ENCODE assay signal across 1 cellular context in the genomic region with DNA sequence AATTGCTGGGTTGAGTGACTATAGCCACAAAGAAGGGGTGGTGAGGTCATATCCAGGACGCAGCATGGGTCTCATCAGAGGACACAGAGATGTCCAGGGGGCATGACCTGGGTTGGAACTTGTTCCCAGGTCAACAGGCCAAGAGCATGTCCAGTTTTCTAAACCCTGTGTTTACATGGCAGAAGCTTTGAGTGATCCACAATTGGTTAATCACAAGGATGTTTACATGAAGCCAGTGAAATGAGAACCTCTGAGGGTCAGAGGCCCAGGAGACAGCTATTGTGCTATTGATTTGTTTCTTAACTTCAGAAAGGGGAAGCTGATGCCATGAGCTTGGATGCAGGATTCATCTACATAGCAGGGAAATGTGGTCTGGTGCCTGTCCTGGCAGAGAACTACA.
TF ChIP-seq lines count a peak whose summit lies in the region.

No MANE protein-coding gene starts in this region.

TF ChIP-seq in HepG2, 621 proteins besides CTCF, POLR2A, EP300 and RAD21 (continued from another document and continues in another):
- no peak for TF ChIP-seq ZNF879 (CRISPR knock-in tag; IDR thresholded peaks at IDR 0.05)
- TF ChIP-seq, protein P1, sequence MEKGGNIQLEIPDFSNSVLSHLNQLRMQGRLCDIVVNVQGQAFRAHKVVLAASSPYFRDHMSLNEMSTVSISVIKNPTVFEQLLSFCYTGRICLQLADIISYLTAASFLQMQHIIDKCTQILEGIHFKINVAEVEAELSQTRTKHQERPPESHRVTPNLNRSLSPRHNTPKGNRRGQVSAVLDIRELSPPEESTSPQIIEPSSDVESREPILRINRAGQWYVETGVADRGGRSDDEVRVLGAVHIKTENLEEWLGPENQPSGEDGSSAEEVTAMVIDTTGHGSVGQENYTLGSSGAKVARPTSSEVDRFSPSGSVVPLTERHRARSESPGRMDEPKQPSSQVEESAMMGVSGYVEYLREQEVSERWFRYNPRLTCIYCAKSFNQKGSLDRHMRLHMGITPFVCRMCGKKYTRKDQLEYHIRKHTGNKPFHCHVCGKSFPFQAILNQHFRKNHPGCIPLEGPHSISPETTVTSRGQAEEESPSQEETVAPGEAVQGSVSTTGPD (CRISPR knock-in tag; IDR thresholded peaks at IDR 0.05): no peak
- TF ChIP-seq BRCA1 (CRISPR knock-in tag; IDR thresholded peaks at IDR 0.05): peak; percentile 76; the same call in 1 of the 2 replicates
- TF ChIP-seq, protein P2, sequence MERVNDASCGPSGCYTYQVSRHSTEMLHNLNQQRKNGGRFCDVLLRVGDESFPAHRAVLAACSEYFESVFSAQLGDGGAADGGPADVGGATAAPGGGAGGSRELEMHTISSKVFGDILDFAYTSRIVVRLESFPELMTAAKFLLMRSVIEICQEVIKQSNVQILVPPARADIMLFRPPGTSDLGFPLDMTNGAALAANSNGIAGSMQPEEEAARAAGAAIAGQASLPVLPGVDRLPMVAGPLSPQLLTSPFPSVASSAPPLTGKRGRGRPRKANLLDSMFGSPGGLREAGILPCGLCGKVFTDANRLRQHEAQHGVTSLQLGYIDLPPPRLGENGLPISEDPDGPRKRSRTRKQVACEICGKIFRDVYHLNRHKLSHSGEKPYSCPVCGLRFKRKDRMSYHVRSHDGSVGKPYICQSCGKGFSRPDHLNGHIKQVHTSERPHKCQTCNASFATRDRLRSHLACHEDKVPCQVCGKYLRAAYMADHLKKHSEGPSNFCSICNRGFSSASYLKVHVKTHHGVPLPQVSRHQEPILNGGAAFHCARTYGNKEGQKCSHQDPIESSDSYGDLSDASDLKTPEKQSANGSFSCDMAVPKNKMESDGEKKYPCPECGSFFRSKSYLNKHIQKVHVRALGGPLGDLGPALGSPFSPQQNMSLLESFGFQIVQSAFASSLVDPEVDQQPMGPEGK (CRISPR knock-in tag; IDR thresholded peaks at IDR 0.05): peak; percentile 11; the same call in 1 of the 2 replicates
- TF ChIP-seq ZMYM2 (CRISPR knock-in tag; IDR thresholded peaks at IDR 0.05): peak; percentile 70; the same call in 1 of the 2 replicates
- TF ChIP-seq, protein P3, sequence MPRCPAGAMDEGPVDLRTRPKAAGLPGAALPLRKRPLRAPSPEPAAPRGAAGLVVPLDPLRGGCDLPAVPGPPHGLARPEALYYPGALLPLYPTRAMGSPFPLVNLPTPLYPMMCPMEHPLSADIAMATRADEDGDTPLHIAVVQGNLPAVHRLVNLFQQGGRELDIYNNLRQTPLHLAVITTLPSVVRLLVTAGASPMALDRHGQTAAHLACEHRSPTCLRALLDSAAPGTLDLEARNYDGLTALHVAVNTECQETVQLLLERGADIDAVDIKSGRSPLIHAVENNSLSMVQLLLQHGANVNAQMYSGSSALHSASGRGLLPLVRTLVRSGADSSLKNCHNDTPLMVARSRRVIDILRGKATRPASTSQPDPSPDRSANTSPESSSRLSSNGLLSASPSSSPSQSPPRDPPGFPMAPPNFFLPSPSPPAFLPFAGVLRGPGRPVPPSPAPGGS (CRISPR knock-in tag; IDR thresholded peaks at IDR 0.05): no peak
- no peak for TF ChIP-seq GABPA (IDR thresholded peaks at IDR 0.05; ENCODE audit: low read depth, low read length)
- peak; percentile 66; the same call in 1 of the 2 replicates for TF ChIP-seq GABPA (CRISPR knock-in tag; IDR thresholded peaks at IDR 0.05; ENCODE audit: low read depth)
- TF ChIP-seq, protein P4, sequence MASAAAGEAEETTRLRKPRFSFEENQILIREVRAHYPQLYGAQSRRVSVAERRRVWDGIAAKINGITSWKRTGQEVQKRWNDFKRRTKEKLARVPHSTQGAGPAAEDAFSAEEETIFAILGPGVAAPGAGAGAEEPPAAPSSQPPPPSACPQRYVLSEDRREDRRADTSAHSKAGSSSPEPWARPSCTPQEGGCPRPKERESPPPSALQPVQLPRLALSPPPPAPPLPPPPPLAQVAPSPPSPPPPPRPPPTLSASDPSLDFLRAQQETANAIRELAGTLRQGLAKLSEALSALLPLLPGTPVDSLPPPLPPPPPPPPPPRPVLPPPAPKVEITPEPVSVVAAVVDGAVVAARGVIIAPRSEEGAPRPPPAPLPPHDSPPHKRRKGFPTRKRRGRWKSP (CRISPR knock-in tag; IDR thresholded peaks at IDR 0.05): no peak
- no peak for TF ChIP-seq ZNF251 (CRISPR knock-in tag; IDR thresholded peaks at IDR 0.05)
- TF ChIP-seq MATR3 (CRISPR knock-in tag; IDR thresholded peaks at IDR 0.05): no peak
- TF ChIP-seq, protein P5, sequence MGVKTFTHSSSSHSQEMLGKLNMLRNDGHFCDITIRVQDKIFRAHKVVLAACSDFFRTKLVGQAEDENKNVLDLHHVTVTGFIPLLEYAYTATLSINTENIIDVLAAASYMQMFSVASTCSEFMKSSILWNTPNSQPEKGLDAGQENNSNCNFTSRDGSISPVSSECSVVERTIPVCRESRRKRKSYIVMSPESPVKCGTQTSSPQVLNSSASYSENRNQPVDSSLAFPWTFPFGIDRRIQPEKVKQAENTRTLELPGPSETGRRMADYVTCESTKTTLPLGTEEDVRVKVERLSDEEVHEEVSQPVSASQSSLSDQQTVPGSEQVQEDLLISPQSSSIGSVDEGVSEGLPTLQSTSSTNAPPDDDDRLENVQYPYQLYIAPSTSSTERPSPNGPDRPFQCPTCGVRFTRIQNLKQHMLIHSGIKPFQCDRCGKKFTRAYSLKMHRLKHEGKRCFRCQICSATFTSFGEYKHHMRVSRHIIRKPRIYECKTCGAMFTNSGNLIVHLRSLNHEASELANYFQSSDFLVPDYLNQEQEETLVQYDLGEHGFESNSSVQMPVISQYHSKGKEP (CRISPR knock-in tag; IDR thresholded peaks at IDR 0.05): no peak
- no peak for TF ChIP-seq ZNF382 (CRISPR knock-in tag; IDR thresholded peaks at IDR 0.05; ENCODE audit: borderline replicate concordance)
- TF ChIP-seq FOXA3 (CRISPR knock-in tag; IDR thresholded peaks at IDR 0.05): peak; percentile 97
- no peak for TF ChIP-seq SMAD9 (CRISPR knock-in tag; IDR thresholded peaks at IDR 0.05)
- TF ChIP-seq ATM (IDR thresholded peaks at IDR 0.05; ENCODE audit: borderline replicate concordance): no peak
- peak; percentile 49; the same call in 1 of the 2 replicates for TF ChIP-seq ARNTL (CRISPR knock-in tag; IDR thresholded peaks at IDR 0.05)
- TF ChIP-seq, protein P6, sequence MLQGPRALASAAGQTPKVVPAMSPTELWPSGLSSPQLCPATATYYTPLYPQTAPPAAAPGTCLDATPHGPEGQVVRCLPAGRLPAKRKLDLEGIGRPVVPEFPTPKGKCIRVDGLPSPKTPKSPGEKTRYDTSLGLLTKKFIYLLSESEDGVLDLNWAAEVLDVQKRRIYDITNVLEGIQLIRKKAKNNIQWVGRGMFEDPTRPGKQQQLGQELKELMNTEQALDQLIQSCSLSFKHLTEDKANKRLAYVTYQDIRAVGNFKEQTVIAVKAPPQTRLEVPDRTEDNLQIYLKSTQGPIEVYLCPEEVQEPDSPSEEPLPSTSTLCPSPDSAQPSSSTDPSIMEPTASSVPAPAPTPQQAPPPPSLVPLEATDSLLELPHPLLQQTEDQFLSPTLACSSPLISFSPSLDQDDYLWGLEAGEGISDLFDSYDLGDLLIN (CRISPR knock-in tag; IDR thresholded peaks at IDR 0.05; ENCODE audit: borderline replicate concordance): 0 out of 2 replicates have a peak, but pooled peaks have one; percentile 62
- TF ChIP-seq YY1 (IDR thresholded peaks at IDR 0.05; ENCODE audit: insufficient read depth, insufficient replicate concordance, low read depth, low read length): no peak
- TF ChIP-seq ZBTB1 (CRISPR knock-in tag; IDR thresholded peaks at IDR 0.05; ENCODE audit: borderline replicate concordance): no peak
- TF ChIP-seq, protein P7, sequence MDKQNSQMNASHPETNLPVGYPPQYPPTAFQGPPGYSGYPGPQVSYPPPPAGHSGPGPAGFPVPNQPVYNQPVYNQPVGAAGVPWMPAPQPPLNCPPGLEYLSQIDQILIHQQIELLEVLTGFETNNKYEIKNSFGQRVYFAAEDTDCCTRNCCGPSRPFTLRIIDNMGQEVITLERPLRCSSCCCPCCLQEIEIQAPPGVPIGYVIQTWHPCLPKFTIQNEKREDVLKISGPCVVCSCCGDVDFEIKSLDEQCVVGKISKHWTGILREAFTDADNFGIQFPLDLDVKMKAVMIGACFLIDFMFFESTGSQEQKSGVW (CRISPR knock-in tag; IDR thresholded peaks at IDR 0.05; ENCODE audit: borderline replicate concordance): no peak
- TF ChIP-seq, protein P8, sequence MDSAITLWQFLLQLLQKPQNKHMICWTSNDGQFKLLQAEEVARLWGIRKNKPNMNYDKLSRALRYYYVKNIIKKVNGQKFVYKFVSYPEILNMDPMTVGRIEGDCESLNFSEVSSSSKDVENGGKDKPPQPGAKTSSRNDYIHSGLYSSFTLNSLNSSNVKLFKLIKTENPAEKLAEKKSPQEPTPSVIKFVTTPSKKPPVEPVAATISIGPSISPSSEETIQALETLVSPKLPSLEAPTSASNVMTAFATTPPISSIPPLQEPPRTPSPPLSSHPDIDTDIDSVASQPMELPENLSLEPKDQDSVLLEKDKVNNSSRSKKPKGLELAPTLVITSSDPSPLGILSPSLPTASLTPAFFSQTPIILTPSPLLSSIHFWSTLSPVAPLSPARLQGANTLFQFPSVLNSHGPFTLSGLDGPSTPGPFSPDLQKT (CRISPR knock-in tag; IDR thresholded peaks at IDR 0.05; ENCODE audit: borderline replicate concordance): no peak
- no peak for TF ChIP-seq ZNF234 (CRISPR knock-in tag; conservative IDR thresholded peaks at IDR 0.05)
- 0 out of 2 replicates have a peak, but pooled peaks have one; percentile 48 for TF ChIP-seq ZZZ3 (CRISPR knock-in tag; IDR thresholded peaks at IDR 0.05; ENCODE audit: borderline replicate concordance)
- TF ChIP-seq AGO1 (IDR thresholded peaks at IDR 0.05; ENCODE audit: low read depth, low read length, poor library complexity, severe bottlenecking): no peak
- TF ChIP-seq, protein P9, sequence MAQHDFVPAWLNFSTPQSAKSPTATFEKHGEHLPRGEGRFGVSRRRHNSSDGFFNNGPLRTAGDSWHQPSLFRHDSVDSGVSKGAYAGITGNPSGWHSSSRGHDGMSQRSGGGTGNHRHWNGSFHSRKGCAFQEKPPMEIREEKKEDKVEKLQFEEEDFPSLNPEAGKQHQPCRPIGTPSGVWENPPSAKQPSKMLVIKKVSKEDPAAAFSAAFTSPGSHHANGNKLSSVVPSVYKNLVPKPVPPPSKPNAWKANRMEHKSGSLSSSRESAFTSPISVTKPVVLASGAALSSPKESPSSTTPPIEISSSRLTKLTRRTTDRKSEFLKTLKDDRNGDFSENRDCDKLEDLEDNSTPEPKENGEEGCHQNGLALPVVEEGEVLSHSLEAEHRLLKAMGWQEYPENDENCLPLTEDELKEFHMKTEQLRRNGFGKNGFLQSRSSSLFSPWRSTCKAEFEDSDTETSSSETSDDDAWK (CRISPR knock-in tag; IDR thresholded peaks at IDR 0.05): no peak
- no peak for TF ChIP-seq ZNF660 (CRISPR knock-in tag; IDR thresholded peaks at IDR 0.05; ENCODE audit: borderline replicate concordance, low read depth)
- TF ChIP-seq ZNF644 (CRISPR knock-in tag; IDR thresholded peaks at IDR 0.05; ENCODE audit: low read depth): no peak
- TF ChIP-seq HOXA3 (CRISPR knock-in tag; IDR thresholded peaks at IDR 0.05): peak; percentile 55; the same call in 1 of the 2 replicates
- TF ChIP-seq ZFP37 (CRISPR knock-in tag; IDR thresholded peaks at IDR 0.05; ENCODE audit: borderline replicate concordance): no peak
- TF ChIP-seq ZNF556 (CRISPR knock-in tag; IDR thresholded peaks at IDR 0.05; ENCODE audit: borderline replicate concordance): no peak
- TF ChIP-seq SMC3 (IDR thresholded peaks at IDR 0.05; ENCODE audit: low read length): peak; percentile 40; the same call in 1 of the 2 replicates
- TF ChIP-seq RFXAP (CRISPR knock-in tag; IDR thresholded peaks at IDR 0.05; ENCODE audit: borderline replicate concordance): 0 out of 2 replicates have a peak, but pooled peaks have one; percentile 35
- no peak for TF ChIP-seq ZNF10 (CRISPR knock-in tag; IDR thresholded peaks at IDR 0.05; ENCODE audit: borderline replicate concordance, low read depth)
- no peak for TF ChIP-seq ZBTB42 (CRISPR knock-in tag; IDR thresholded peaks at IDR 0.05)
- peak; percentile 40 for TF ChIP-seq ELF3 (CRISPR knock-in tag; IDR thresholded peaks at IDR 0.05)
- TF ChIP-seq, protein P10, sequence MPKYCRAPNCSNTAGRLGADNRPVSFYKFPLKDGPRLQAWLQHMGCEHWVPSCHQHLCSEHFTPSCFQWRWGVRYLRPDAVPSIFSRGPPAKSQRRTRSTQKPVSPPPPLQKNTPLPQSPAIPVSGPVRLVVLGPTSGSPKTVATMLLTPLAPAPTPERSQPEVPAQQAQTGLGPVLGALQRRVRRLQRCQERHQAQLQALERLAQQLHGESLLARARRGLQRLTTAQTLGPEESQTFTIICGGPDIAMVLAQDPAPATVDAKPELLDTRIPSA (CRISPR knock-in tag; IDR thresholded peaks at IDR 0.05; ENCODE audit: borderline replicate concordance): no peak
- TF ChIP-seq LCORL (IDR thresholded peaks at IDR 0.05): no peak
- TF ChIP-seq LCORL (CRISPR knock-in tag; IDR thresholded peaks at IDR 0.05): 0 out of 2 replicates have a peak, but pooled peaks have one; percentile 36
- TF ChIP-seq SAFB2 (CRISPR knock-in tag; IDR thresholded peaks at IDR 0.05; ENCODE audit: borderline replicate concordance, low read depth): no peak
- TF ChIP-seq TARDBP (CRISPR knock-in tag; IDR thresholded peaks at IDR 0.05): peak; percentile 37; the same call in 1 of the 2 replicates
- TF ChIP-seq FOXC1 (CRISPR knock-in tag; IDR thresholded peaks at IDR 0.05; ENCODE audit: borderline replicate concordance): no peak
- TF ChIP-seq ZNF543 (CRISPR knock-in tag; IDR thresholded peaks at IDR 0.05): no peak
- no peak for TF ChIP-seq MAFG (CRISPR knock-in tag; IDR thresholded peaks at IDR 0.05)
- TF ChIP-seq ZNF672 (CRISPR knock-in tag; IDR thresholded peaks at IDR 0.05): no peak
- TF ChIP-seq ARNT (IDR thresholded peaks at IDR 0.05): no peak
- no peak for TF ChIP-seq CCAR2 (optimal IDR thresholded peaks at IDR 0.05; ENCODE audit: low read depth, low read length)
- 0 out of 2 replicates have a peak, but pooled peaks have one; percentile 18 for TF ChIP-seq ZNF317 (CRISPR knock-in tag; IDR thresholded peaks at IDR 0.05)
- no peak for TF ChIP-seq ZNF850 (CRISPR knock-in tag; conservative IDR thresholded peaks at IDR 0.05)
- no peak for TF ChIP-seq NFKBIZ (CRISPR knock-in tag; IDR thresholded peaks at IDR 0.05)
- no peak for TF ChIP-seq ZNF296 (CRISPR knock-in tag; conservative IDR thresholded peaks at IDR 0.05)
- TF ChIP-seq ZNF460 (CRISPR knock-in tag; IDR thresholded peaks at IDR 0.05; ENCODE audit: borderline replicate concordance): no peak; the same call in 1 of the 2 replicates
- no peak for TF ChIP-seq ZNF746 (CRISPR knock-in tag; IDR thresholded peaks at IDR 0.05)
- no peak for TF ChIP-seq ZNF431 (CRISPR knock-in tag; IDR thresholded peaks at IDR 0.05; ENCODE audit: borderline replicate concordance, low read depth)
- TF ChIP-seq ZEB1 (IDR thresholded peaks at IDR 0.05; ENCODE audit: insufficient replicate concordance, low read depth): no peak
- TF ChIP-seq ZNF552 (CRISPR knock-in tag; IDR thresholded peaks at IDR 0.05; ENCODE audit: borderline replicate concordance): no peak
- TF ChIP-seq SMYD3 (CRISPR knock-in tag; IDR thresholded peaks at IDR 0.05): no peak
